In the genomic region with DNA sequence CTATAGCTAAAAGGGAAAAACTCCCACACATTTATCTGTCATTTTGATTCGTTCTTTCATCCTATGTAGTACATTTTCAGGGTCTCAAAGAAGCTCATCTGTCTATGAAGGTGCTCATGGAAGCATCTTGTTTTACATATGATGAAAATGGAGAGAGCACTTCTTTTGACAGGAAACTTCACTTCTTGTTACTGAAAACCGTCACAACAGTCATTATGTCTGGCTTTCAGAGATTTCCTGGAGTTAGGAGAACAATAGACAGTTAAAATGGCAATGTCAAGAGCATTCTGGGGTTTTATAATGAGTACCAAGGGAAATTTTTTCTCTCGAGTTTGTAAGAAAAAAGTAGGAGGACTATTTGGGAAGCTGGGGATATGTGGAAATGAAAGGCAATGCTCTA, we compare ENCODE assay signal across 22 cellular contexts.
DNase-seq lines count a peak whose midpoint lies in the region; FAIRE-seq and TF ChIP-seq lines count a peak whose summit lies in the region.
"Had no signal": no experiment of that assay in that cellular context is flagged by ENCODE, and none has a peak within 500 bp of the region (broad histone marks: within the 10 kb centered on the region; RNA-seq: fewer than 3 reads in every experiment).

No MANE protein-coding gene starts in this region.

- peak overlapping the region; percentile 10 for H3K27ac Mint-ChIP-seq in nephron progenitor cell
- H3K27ac Mint-ChIP-seq: CD4-positive, alpha-beta T cell; GM23338; H9 had no signal

- TF ChIP-seq CTCF in nephron progenitor cell (IDR thresholded peaks at IDR 0.05), result no peak
- no peak for TF ChIP-seq CTCF in brain microvascular endothelial cell (IDR thresholded peaks at IDR 0.05; ENCODE audit: low read depth, low read length, missing control alignments)

- H3K36me3 Mint-ChIP-seq in nephron progenitor cell (ENCODE audit: low read depth), result no peaks in the 10 kb centered on the region

- no peak for FAIRE-seq in RCC 7860 (lab: Jason Lieb, UNC)
- FAIRE-seq: D721Med, GM18507, HTR-8/SVneo, K562 had no signal

- H3K9me3 Mint-ChIP-seq in nephron progenitor cell, result no peaks in the 10 kb centered on the region
- H3K9me3 Mint-ChIP-seq: CD4-positive, alpha-beta T cell; GM23338; H9 had no signal

- H3K4me3 ChIP-seq in brain microvascular endothelial cell (ENCODE audit: low read depth, low read length), result no peak overlapping the region
- H3K4me3 ChIP-seq: GM23338, K562 had no signal

- peaks cover 5% of the 10 kb centered on the region for H3K4me1 Mint-ChIP-seq in nephron progenitor cell

- no peak overlapping the region for H3K27ac ChIP-seq in brain microvascular endothelial cell

- DNase-seq in NCI-H748 (lab: John Stamatoyannopoulos, UW; ENCODE audit: unreplicated experiment), result peak; percentile 34
- no peak for DNase-seq in NCI-H748 treated with DMSO at 0.1 percent for 48 hours (lab: John Stamatoyannopoulos, UW)
- peak; percentile 39 for DNase-seq in NCI-H2227 treated with DMSO at 0.1 percent for 48 hours (lab: John Stamatoyannopoulos, UW)
- DNase-seq in nephron progenitor cell, result no peak
- no peak for DNase-seq in NCI-H1105 treated with DMSO at 0.1 percent for 48 hours (lab: John Stamatoyannopoulos, UW)
- no peak for DNase-seq in RCC 7860 (ENCODE audit: low spot score)
- DNase-seq in brain microvascular endothelial cell, result no peak
- DNase-seq: CD4-positive, alpha-beta T cell; H9; Kasumi-1; NCI-H1694 treated with DMSO at 0.1 percent for 48 hours; NCI-H2081; NCI-H226; NCI-H510A; NCI-H774; SK-N-SH; SW 1271 had no signal

- H3K4me3 Mint-ChIP-seq in nephron progenitor cell, result no peak overlapping the region
- H3K4me3 Mint-ChIP-seq: CD4-positive, alpha-beta T cell; GM23338; H9 had no signal

- in situ Hi-C loops in brain microvascular endothelial cell (cut with HindIII; ENCODE audit: low pct_ligation_motif_present, low sequenced_read_pairs), result no loop called here

- no peaks in the 10 kb centered on the region for H3K36me3 ChIP-seq in brain microvascular endothelial cell (replicated peaks)

- H3K27me3 ChIP-seq in brain microvascular endothelial cell (replicated peaks), result no peaks in the 10 kb centered on the region

- no peaks in the 10 kb centered on the region for H3K27me3 Mint-ChIP-seq in nephron progenitor cell (ENCODE audit: low read depth, poor library complexity)

Comparison
In these comparisons a context has a peak if more than half of its experiments do, and no peak if none do; other contexts are left out.
1. DNase-seq: peak in NCI-H748 (single experiment) and NCI-H2227 treated with DMSO at 0.1 percent for 48 hours (single experiment); none in NCI-H748 treated with DMSO at 0.1 percent for 48 hours (single experiment), nephron progenitor cell (single experiment), NCI-H1105 treated with DMSO at 0.1 percent for 48 hours (single experiment), RCC 7860 (single experiment) and brain microvascular endothelial cell (single experiment).